10 cellular contexts compared by ENCODE assay signal in genomic region chr12:43245947-43246346, GRCh38.
"Had no signal": no experiment of that assay in that cellular context is flagged by ENCODE, and none has a peak within 500 bp of the region (broad histone marks: within the 10 kb centered on the region; RNA-seq: fewer than 3 reads in every experiment).

No MANE protein-coding gene starts in this region.

- H3K4me1 Mint-ChIP-seq: H9 had no signal

- H3K27ac Mint-ChIP-seq: H9, HFFc6 had no signal

- ATAC-seq: HCT116, HepG2, K562 had no signal

- H2AFZ ChIP-seq: GM23248 had no signal

- H3K27ac ChIP-seq: GM23248, HL-60 had no signal

- H3K9ac ChIP-seq: GM23248 had no signal

- DNase-seq: GM23248, GOT3, H9, HFFc6, IMR-90, KG1 had no signal

- H3K4me3 ChIP-seq: GM23248, K562 had no signal

- H3K9me3 Mint-ChIP-seq: HFFc6 had no signal

- H3K4me3 Mint-ChIP-seq: H9, HFFc6 had no signal
